In the genomic region with DNA sequence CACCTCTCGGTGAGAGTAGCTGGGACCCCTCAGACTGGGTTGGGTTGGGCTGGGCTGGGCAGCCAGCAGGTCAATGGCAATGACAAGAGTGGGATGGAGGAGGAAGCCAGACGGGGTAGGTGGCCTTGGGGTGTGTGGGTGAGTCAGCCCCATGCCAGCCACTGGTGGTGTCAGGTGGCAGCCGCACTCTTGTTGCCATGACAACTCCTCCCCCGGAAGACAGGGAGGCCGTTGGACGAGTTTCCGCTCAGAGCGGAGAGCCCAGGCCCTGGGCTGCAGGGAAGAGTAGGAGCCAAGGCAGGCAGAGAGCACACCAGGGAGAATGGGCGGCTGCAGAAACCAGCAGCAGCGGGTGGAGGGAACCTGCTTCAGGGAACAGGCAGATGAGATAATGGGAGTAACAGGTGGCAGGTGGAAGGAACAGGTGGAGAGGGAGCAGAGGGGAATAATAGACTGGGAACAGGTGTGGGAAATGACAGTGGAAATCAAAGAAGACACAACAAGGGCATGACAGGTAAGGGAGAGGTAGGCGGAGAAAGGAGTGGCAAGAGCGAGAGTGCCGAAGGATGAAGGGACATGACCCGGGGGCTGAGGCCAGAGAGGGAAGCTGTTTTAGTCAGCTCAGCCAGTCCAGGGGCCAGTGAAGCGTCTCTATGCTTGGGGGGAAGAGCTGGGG, we compare ENCODE assay signal across 1 cellular context.
TF ChIP-seq lines count a peak whose summit lies in the region.

No MANE protein-coding gene starts in this region.

TF ChIP-seq in HEK293, 187 proteins besides CTCF, POLR2A, EP300 and RAD21 (continued from another document and continues in another):
- TF ChIP-seq, protein P1, sequence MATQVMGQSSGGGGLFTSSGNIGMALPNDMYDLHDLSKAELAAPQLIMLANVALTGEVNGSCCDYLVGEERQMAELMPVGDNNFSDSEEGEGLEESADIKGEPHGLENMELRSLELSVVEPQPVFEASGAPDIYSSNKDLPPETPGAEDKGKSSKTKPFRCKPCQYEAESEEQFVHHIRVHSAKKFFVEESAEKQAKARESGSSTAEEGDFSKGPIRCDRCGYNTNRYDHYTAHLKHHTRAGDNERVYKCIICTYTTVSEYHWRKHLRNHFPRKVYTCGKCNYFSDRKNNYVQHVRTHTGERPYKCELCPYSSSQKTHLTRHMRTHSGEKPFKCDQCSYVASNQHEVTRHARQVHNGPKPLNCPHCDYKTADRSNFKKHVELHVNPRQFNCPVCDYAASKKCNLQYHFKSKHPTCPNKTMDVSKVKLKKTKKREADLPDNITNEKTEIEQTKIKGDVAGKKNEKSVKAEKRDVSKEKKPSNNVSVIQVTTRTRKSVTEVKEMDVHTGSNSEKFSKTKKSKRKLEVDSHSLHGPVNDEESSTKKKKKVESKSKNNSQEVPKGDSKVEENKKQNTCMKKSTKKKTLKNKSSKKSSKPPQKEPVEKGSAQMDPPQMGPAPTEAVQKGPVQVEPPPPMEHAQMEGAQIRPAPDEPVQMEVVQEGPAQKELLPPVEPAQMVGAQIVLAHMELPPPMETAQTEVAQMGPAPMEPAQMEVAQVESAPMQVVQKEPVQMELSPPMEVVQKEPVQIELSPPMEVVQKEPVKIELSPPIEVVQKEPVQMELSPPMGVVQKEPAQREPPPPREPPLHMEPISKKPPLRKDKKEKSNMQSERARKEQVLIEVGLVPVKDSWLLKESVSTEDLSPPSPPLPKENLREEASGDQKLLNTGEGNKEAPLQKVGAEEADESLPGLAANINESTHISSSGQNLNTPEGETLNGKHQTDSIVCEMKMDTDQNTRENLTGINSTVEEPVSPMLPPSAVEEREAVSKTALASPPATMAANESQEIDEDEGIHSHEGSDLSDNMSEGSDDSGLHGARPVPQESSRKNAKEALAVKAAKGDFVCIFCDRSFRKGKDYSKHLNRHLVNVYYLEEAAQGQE (tag by site-specific recombination; IDR thresholded peaks at IDR 0.05): no peak
- TF ChIP-seq ZBTB17 (tag by site-specific recombination; IDR thresholded peaks at IDR 0.05): peak; percentile 78
- no peak for TF ChIP-seq ZNF501 (tag by site-specific recombination; IDR thresholded peaks at IDR 0.05)
- TF ChIP-seq ZNF610 (tag by site-specific recombination; IDR thresholded peaks at IDR 0.05; ENCODE audit: borderline replicate concordance): no peak
- TF ChIP-seq, protein P2, sequence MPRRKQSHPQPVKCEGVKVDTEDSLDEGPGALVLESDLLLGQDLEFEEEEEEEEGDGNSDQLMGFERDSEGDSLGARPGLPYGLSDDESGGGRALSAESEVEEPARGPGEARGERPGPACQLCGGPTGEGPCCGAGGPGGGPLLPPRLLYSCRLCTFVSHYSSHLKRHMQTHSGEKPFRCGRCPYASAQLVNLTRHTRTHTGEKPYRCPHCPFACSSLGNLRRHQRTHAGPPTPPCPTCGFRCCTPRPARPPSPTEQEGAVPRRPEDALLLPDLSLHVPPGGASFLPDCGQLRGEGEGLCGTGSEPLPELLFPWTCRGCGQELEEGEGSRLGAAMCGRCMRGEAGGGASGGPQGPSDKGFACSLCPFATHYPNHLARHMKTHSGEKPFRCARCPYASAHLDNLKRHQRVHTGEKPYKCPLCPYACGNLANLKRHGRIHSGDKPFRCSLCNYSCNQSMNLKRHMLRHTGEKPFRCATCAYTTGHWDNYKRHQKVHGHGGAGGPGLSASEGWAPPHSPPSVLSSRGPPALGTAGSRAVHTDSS (tag by site-specific recombination; IDR thresholded peaks at IDR 0.05): no peak
- TF ChIP-seq, protein P3, sequence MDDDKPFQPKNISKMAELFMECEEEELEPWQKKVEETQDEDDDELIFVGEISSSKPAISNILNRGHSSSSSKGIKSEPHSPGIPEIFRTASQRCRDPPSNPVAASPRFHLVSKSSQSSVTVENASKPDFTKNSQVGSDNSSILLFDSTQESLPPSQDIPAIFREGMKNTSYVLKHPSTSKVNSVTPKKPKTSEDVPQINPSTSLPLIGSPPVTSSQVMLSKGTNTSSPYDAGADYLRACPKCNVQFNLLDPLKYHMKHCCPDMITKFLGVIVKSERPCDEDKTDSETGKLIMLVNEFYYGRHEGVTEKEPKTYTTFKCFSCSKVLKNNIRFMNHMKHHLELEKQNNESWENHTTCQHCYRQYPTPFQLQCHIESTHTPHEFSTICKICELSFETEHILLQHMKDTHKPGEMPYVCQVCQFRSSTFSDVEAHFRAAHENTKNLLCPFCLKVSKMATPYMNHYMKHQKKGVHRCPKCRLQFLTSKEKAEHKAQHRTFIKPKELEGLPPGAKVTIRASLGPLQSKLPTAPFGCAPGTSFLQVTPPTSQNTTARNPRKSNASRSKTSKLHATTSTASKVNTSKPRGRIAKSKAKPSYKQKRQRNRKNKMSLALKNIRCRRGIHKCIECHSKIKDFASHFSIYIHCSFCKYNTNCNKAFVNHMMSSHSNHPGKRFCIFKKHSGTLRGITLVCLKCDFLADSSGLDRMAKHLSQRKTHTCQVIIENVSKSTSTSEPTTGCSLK (tag by site-specific recombination; IDR thresholded peaks at IDR 0.05): no peak
- peak; percentile 100 for TF ChIP-seq SCRT2 (tag by site-specific recombination; IDR thresholded peaks at IDR 0.05)
- TF ChIP-seq ZNF169 (tag by site-specific recombination; IDR thresholded peaks at IDR 0.05): no peak
- TF ChIP-seq, protein P4, sequence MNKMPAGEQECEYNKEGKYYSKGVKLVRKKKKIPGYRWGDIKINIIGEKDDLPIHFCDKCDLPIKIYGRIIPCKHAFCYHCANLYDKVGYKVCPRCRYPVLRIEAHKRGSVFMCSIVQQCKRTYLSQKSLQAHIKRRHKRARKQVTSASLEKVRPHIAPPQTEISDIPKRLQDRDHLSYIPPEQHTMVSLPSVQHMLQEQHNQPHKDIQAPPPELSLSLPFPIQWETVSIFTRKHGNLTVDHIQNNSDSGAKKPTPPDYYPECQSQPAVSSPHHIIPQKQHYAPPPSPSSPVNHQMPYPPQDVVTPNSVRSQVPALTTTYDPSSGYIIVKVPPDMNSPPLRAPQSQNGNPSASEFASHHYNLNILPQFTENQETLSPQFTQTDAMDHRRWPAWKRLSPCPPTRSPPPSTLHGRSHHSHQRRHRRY (tag by site-specific recombination; IDR thresholded peaks at IDR 0.05): no peak
- no peak for TF ChIP-seq REPIN1 (tag by site-specific recombination; IDR thresholded peaks at IDR 0.05; ENCODE audit: low read depth)
- TF ChIP-seq ZNF560 (tag by site-specific recombination; IDR thresholded peaks at IDR 0.05; ENCODE audit: borderline replicate concordance): no peak
- TF ChIP-seq, protein P5, sequence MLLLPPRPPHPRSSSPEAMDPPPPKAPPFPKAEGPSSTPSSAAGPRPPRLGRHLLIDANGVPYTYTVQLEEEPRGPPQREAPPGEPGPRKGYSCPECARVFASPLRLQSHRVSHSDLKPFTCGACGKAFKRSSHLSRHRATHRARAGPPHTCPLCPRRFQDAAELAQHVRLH (tag by site-specific recombination; IDR thresholded peaks at IDR 0.05): no peak
- TF ChIP-seq ZNF776 (tag by site-specific recombination; IDR thresholded peaks at IDR 0.05; ENCODE audit: borderline replicate concordance): no peak
- no peak for TF ChIP-seq ZBTB8A (tag by site-specific recombination; IDR thresholded peaks at IDR 0.05)
- TF ChIP-seq ZNF394 (tag by site-specific recombination; IDR thresholded peaks at IDR 0.05; ENCODE audit: borderline replicate concordance): peak; percentile 96
- TF ChIP-seq ZNF549 (tag by site-specific recombination; IDR thresholded peaks at IDR 0.05): no peak
- TF ChIP-seq, protein P6, sequence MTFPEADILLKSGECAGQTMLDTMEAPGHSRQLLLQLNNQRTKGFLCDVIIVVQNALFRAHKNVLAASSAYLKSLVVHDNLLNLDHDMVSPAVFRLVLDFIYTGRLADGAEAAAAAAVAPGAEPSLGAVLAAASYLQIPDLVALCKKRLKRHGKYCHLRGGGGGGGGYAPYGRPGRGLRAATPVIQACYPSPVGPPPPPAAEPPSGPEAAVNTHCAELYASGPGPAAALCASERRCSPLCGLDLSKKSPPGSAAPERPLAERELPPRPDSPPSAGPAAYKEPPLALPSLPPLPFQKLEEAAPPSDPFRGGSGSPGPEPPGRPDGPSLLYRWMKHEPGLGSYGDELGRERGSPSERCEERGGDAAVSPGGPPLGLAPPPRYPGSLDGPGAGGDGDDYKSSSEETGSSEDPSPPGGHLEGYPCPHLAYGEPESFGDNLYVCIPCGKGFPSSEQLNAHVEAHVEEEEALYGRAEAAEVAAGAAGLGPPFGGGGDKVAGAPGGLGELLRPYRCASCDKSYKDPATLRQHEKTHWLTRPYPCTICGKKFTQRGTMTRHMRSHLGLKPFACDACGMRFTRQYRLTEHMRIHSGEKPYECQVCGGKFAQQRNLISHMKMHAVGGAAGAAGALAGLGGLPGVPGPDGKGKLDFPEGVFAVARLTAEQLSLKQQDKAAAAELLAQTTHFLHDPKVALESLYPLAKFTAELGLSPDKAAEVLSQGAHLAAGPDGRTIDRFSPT (tag by site-specific recombination; IDR thresholded peaks at IDR 0.05): no peak
- TF ChIP-seq ZNF660 (tag by site-specific recombination; IDR thresholded peaks at IDR 0.05): no peak
- no peak for TF ChIP-seq HOXD13 (CRISPR knock-in tag; IDR thresholded peaks at IDR 0.05; ENCODE audit: borderline replicate concordance)
- TF ChIP-seq, protein P7, sequence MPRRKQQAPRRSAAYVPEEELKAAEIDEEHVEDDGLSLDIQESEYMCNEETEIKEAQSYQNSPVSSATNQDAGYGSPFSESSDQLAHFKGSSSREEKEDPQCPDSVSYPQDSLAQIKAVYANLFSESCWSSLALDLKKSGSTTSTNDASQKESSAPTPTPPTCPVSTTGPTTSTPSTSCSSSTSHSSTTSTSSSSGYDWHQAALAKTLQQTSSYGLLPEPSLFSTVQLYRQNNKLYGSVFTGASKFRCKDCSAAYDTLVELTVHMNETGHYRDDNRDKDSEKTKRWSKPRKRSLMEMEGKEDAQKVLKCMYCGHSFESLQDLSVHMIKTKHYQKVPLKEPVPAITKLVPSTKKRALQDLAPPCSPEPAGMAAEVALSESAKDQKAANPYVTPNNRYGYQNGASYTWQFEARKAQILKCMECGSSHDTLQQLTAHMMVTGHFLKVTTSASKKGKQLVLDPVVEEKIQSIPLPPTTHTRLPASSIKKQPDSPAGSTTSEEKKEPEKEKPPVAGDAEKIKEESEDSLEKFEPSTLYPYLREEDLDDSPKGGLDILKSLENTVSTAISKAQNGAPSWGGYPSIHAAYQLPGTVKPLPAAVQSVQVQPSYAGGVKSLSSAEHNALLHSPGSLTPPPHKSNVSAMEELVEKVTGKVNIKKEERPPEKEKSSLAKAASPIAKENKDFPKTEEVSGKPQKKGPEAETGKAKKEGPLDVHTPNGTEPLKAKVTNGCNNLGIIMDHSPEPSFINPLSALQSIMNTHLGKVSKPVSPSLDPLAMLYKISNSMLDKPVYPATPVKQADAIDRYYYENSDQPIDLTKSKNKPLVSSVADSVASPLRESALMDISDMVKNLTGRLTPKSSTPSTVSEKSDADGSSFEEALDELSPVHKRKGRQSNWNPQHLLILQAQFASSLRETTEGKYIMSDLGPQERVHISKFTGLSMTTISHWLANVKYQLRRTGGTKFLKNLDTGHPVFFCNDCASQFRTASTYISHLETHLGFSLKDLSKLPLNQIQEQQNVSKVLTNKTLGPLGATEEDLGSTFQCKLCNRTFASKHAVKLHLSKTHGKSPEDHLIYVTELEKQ (tag by site-specific recombination; IDR thresholded peaks at IDR 0.05; ENCODE audit: borderline replicate concordance): no peak
- no peak for TF ChIP-seq ZNF768 (tag by site-specific recombination; IDR thresholded peaks at IDR 0.05)
- TF ChIP-seq ZNF48 (tag by site-specific recombination; IDR thresholded peaks at IDR 0.05): no peak
- no peak for TF ChIP-seq ZSCAN23 (tag by site-specific recombination; IDR thresholded peaks at IDR 0.05)
- TF ChIP-seq TRIM28 (IDR thresholded peaks at IDR 0.05; ENCODE audit: borderline replicate concordance, low read length): no peak
- TF ChIP-seq KLF9 (tag by site-specific recombination; IDR thresholded peaks at IDR 0.05; ENCODE audit: low read depth): no peak
- 0 out of 2 replicates have a peak, but pooled peaks have one; percentile 18 for TF ChIP-seq OSR2 (tag by site-specific recombination; IDR thresholded peaks at IDR 0.05)
- peak; percentile 74 for TF ChIP-seq ZNF366 (tag by site-specific recombination; conservative IDR thresholded peaks at IDR 0.05)
- TF ChIP-seq ZNF664 (tag by site-specific recombination; IDR thresholded peaks at IDR 0.05): no peak
- TF ChIP-seq ZNF426 (tag by site-specific recombination; IDR thresholded peaks at IDR 0.05): no peak
- no peak for TF ChIP-seq OVOL3 (tag by site-specific recombination; IDR thresholded peaks at IDR 0.05)
- peak; percentile 56 for TF ChIP-seq SP2 (tag by site-specific recombination; IDR thresholded peaks at IDR 0.05)
- no peak for TF ChIP-seq MZF1 (tag by site-specific recombination; IDR thresholded peaks at IDR 0.05; ENCODE audit: borderline replicate concordance)
- no peak for TF ChIP-seq ZNF510 (tag by site-specific recombination; IDR thresholded peaks at IDR 0.05; ENCODE audit: insufficient replicate concordance)
- no peak for TF ChIP-seq ZNF670 (tag by site-specific recombination; IDR thresholded peaks at IDR 0.05; ENCODE audit: low read depth)
- TF ChIP-seq, protein P8, sequence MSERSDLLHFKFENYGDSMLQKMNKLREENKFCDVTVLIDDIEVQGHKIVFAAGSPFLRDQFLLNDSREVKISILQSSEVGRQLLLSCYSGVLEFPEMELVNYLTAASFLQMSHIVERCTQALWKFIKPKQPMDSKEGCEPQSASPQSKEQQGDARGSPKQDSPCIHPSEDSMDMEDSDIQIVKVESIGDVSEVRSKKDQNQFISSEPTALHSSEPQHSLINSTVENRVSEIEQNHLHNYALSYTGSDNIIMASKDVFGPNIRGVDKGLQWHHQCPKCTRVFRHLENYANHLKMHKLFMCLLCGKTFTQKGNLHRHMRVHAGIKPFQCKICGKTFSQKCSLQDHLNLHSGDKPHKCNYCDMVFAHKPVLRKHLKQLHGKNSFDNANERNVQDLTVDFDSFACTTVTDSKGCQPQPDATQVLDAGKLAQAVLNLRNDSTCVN (tag by site-specific recombination; optimal IDR thresholded peaks at IDR 0.05): no peak
- TF ChIP-seq ZNF202 (tag by site-specific recombination; IDR thresholded peaks at IDR 0.05; ENCODE audit: borderline replicate concordance): no peak
- no peak for TF ChIP-seq GLI2 (tag by site-specific recombination; IDR thresholded peaks at IDR 0.05; ENCODE audit: borderline replicate concordance, low read depth)
- no peak for TF ChIP-seq ZNF473 (tag by site-specific recombination; IDR thresholded peaks at IDR 0.05)
- TF ChIP-seq ZNF624 (tag by site-specific recombination; IDR thresholded peaks at IDR 0.05): no peak
- TF ChIP-seq ZNF292 (tag by site-specific recombination; IDR thresholded peaks at IDR 0.05; ENCODE audit: borderline replicate concordance, low read depth): no peak
- peak; percentile 17; the same call in 1 of the 2 replicates for TF ChIP-seq ZNF629 (tag by site-specific recombination; IDR thresholded peaks at IDR 0.05)
- TF ChIP-seq ZXDB (tag by site-specific recombination; IDR thresholded peaks at IDR 0.05): no peak
- TF ChIP-seq ZNF514 (tag by site-specific recombination; IDR thresholded peaks at IDR 0.05): no peak
